15 cellular contexts compared by ENCODE assay signal in genomic region chr7:105001652-105002184, GRCh38. TPM values are rescaled to one million over a fixed set of nuclear protein-coding genes. Genes with fewer than 3 reads are reported as not detected.
DNase-seq lines count a peak whose midpoint lies in the region; ATAC-seq and TF ChIP-seq lines count a peak whose summit lies in the region.
"Had no signal": no experiment of that assay in that cellular context is flagged by ENCODE, and none has a peak within 500 bp of the region (broad histone marks: within the 10 kb centered on the region; RNA-seq: fewer than 3 reads in every experiment).

No MANE protein-coding gene starts in this region.

- DNase-seq in right cardiac atrium, result no peak
- DNase-seq in left ventricle myocardium superior, result no peak
- no peak for DNase-seq in activated naive CD8-positive, alpha-beta T cell treated with anti-CD3 and anti-CD28 coated beads, Interleukin-2, amount 50 U/mL, for 24 hours
- no peak for DNase-seq in natural killer cell
- DNase-seq in type B pancreatic cell (ENCODE audit: extremely low spot score, unreplicated experiment), result no peak
- DNase-seq in NK-92 (lab: John Stamatoyannopoulos, UW; ENCODE audit: unreplicated experiment), result no peak
- DNase-seq in NCI-H146 treated with DMSO at 0.1 percent for 48 hours (lab: John Stamatoyannopoulos, UW; ENCODE audit: unreplicated experiment), result no peak
- no peak for DNase-seq in activated CD8-positive, alpha-beta memory T cell treated with anti-CD3 and anti-CD28 coated beads, Interleukin-2, amount 10 ng/mL, durations not matched to agents 7 days and 5 days
- DNase-seq: activated CD4-positive, alpha-beta T cell treated with anti-CD3 and anti-CD28 coated beads for 1 hour; activated T-cell treated with anti-CD3 and anti-CD28 coated beads, Interleukin-2, amount 50 U/mL, for 1 hour; BE2C; NCI-H1436; NCI-H345; stimulated activated CD4-positive, alpha-beta T cell treated with anti-CD3 and anti-CD28 coated beads, Interleukin-12 subunit alpha, Interleukin-12 subunit beta, amount 100 ng/mL, for 4 hours; T-helper 2 cell had no signal

- TF ChIP-seq CTCF in natural killer cell (IDR thresholded peaks at IDR 0.05), result no peak
- TF ChIP-seq CTCF in type B pancreatic cell (conservative IDR thresholded peaks at IDR 0.05), result no peak

- no peaks in the 10 kb centered on the region for H3K9me3 ChIP-seq in right cardiac atrium (ENCODE audit: control insufficient read depth, low read length)
- H3K9me3 ChIP-seq: BE2C had no signal

- CTCF ChIA-PET in activated CD8-positive, alpha-beta memory T cell treated with anti-CD3 and anti-CD28 coated beads, Interleukin-2, amount 10 ng/mL, durations not matched to agents 7 days and 5 days (lab: Charles Lee), result interaction anchor here (0.8 to 1.4 kb wide), 4 partner anchors 10 to 587 kb away, joined by 3 to 6 read pairs (median 4); no protein-coding TSS in a partner anchor

- H3K27me3 Mint-ChIP-seq in activated naive CD8-positive, alpha-beta T cell treated with anti-CD3 and anti-CD28 coated beads, Interleukin-2, amount 50 U/mL, for 24 hours, result no peaks in the 10 kb centered on the region
- no peaks in the 10 kb centered on the region for H3K27me3 Mint-ChIP-seq in natural killer cell (ENCODE audit: low read depth in 2 of 2)
- no peaks in the 10 kb centered on the region for H3K27me3 Mint-ChIP-seq in type B pancreatic cell
- no peaks in the 10 kb centered on the region for H3K27me3 Mint-ChIP-seq in activated CD8-positive, alpha-beta memory T cell treated with anti-CD3 and anti-CD28 coated beads, Interleukin-2, amount 10 ng/mL, durations not matched to agents 7 days and 5 days

- peak overlapping the region; percentile 30 for H3K27ac ChIP-seq in right cardiac atrium (ENCODE audit: low read length)

- peaks cover 9% of the 10 kb centered on the region for H3K4me1 ChIP-seq in right cardiac atrium (ENCODE audit: control insufficient read depth, insufficient read depth, low read length)
- H3K4me1 ChIP-seq: BE2C had no signal

- no peak overlapping the region for H3K4me3 ChIP-seq in right cardiac atrium (ENCODE audit: low read length)

- H3K36me3 Mint-ChIP-seq in activated naive CD8-positive, alpha-beta T cell treated with anti-CD3 and anti-CD28 coated beads, Interleukin-2, amount 50 U/mL, for 24 hours (ENCODE audit: low read depth), result peaks cover 48% of the 10 kb centered on the region
- H3K36me3 Mint-ChIP-seq in natural killer cell, result no peaks in the 10 kb centered on the region
- peaks cover 33% of the 10 kb centered on the region for H3K36me3 Mint-ChIP-seq in type B pancreatic cell
- peaks cover 45% of the 10 kb centered on the region for H3K36me3 Mint-ChIP-seq in activated CD8-positive, alpha-beta memory T cell treated with anti-CD3 and anti-CD28 coated beads, Interleukin-2, amount 10 ng/mL, durations not matched to agents 7 days and 5 days

- WGBS in right cardiac atrium, result 74% methylated on average over 5 of the region's 5 CpGs

- ATAC-seq in right cardiac atrium, result no peak
- no peak for ATAC-seq in left ventricle myocardium superior
- no peak for ATAC-seq in activated naive CD8-positive, alpha-beta T cell treated with anti-CD3 and anti-CD28 coated beads, Interleukin-2, amount 50 U/mL, for 24 hours
- no peak for ATAC-seq in natural killer cell
- ATAC-seq in activated CD8-positive, alpha-beta memory T cell treated with anti-CD3 and anti-CD28 coated beads, Interleukin-2, amount 10 ng/mL, durations not matched to agents 7 days and 5 days, result no peak

- H3K9me3 Mint-ChIP-seq in activated naive CD8-positive, alpha-beta T cell treated with anti-CD3 and anti-CD28 coated beads, Interleukin-2, amount 50 U/mL, for 24 hours, result no peaks in the 10 kb centered on the region
- H3K9me3 Mint-ChIP-seq in natural killer cell (no peaks in the 10 kb centered on the region), type B pancreatic cell (no peaks in the 10 kb centered on the region)
- H3K9me3 Mint-ChIP-seq in activated CD8-positive, alpha-beta memory T cell treated with anti-CD3 and anti-CD28 coated beads, Interleukin-2, amount 10 ng/mL, durations not matched to agents 7 days and 5 days (ENCODE audit: low read depth), result no peaks in the 10 kb centered on the region

- H3K4me1 Mint-ChIP-seq in activated naive CD8-positive, alpha-beta T cell treated with anti-CD3 and anti-CD28 coated beads, Interleukin-2, amount 50 U/mL, for 24 hours, result peaks cover 92% of the 10 kb centered on the region
- H3K4me1 Mint-ChIP-seq in natural killer cell (peaks cover 76 to 78% of the 10 kb centered on the region in 2 donors), type B pancreatic cell (ENCODE audit: unreplicated experiment) (peaks cover 62% of the 10 kb centered on the region)
- H3K4me1 Mint-ChIP-seq in activated CD8-positive, alpha-beta memory T cell treated with anti-CD3 and anti-CD28 coated beads, Interleukin-2, amount 10 ng/mL, durations not matched to agents 7 days and 5 days, result peaks cover 69% of the 10 kb centered on the region

- intact Hi-C loops in right cardiac atrium (cut with DNase I) (loop anchor here in 1 of 4 donors (10.0 kb wide), 1 partner anchor 1863 kb away; the partner anchor contains the start of gene PIK3CG), left ventricle myocardium superior (cut with micrococcal nuclease) (no loop called here), natural killer cell (cut with micrococcal nuclease) (no loop called here)

- H3K4me3 Mint-ChIP-seq in activated naive CD8-positive, alpha-beta T cell treated with anti-CD3 and anti-CD28 coated beads, Interleukin-2, amount 50 U/mL, for 24 hours, result no peak overlapping the region
- peak overlapping the region; percentile 21 for H3K4me3 Mint-ChIP-seq in natural killer cell
- H3K4me3 Mint-ChIP-seq in type B pancreatic cell, result no peak overlapping the region
- no peak overlapping the region for H3K4me3 Mint-ChIP-seq in activated CD8-positive, alpha-beta memory T cell treated with anti-CD3 and anti-CD28 coated beads, Interleukin-2, amount 10 ng/mL, durations not matched to agents 7 days and 5 days

- H3K27me3 ChIP-seq in right cardiac atrium (ENCODE audit: control insufficient read depth, insufficient read depth), result no peaks in the 10 kb centered on the region
- H3K27me3 ChIP-seq: BE2C had no signal

- H3K27ac Mint-ChIP-seq in activated naive CD8-positive, alpha-beta T cell treated with anti-CD3 and anti-CD28 coated beads, Interleukin-2, amount 50 U/mL, for 24 hours, result peak overlapping the region; percentile 21
- H3K27ac Mint-ChIP-seq in natural killer cell, result peak overlapping the region; percentile 68 to 100
- peak overlapping the region; percentile 26 for H3K27ac Mint-ChIP-seq in type B pancreatic cell
- no peak overlapping the region for H3K27ac Mint-ChIP-seq in activated CD8-positive, alpha-beta memory T cell treated with anti-CD3 and anti-CD28 coated beads, Interleukin-2, amount 10 ng/mL, durations not matched to agents 7 days and 5 days

RNA-seq across cellular contexts. Expression of gene KMT2E, which starts 12.3 kb away (rescaled TPM):
- total RNA-seq in right cardiac atrium (10 to 100 TPM; 49.2 to 73.1 (median 59.1) TPM), left ventricle myocardium superior (35.9 TPM), natural killer cell (100 to 1,000 TPM; 272 to 353 (median 345) TPM), type B pancreatic cell (ENCODE audit: low replicate concordance) (63.0 and 75.6 TPM in 2 replicates)
- polyA plus RNA-seq in right cardiac atrium, result 17.8 TPM
- total RNA-seq in activated CD8-positive, alpha-beta memory T cell treated with anti-CD3 and anti-CD28 coated beads, Interleukin-2, amount 10 ng/mL, durations not matched to agents 7 days and 5 days, result 100 to 1,000 TPM; 110 to 127 TPM
